In the genomic region with DNA sequence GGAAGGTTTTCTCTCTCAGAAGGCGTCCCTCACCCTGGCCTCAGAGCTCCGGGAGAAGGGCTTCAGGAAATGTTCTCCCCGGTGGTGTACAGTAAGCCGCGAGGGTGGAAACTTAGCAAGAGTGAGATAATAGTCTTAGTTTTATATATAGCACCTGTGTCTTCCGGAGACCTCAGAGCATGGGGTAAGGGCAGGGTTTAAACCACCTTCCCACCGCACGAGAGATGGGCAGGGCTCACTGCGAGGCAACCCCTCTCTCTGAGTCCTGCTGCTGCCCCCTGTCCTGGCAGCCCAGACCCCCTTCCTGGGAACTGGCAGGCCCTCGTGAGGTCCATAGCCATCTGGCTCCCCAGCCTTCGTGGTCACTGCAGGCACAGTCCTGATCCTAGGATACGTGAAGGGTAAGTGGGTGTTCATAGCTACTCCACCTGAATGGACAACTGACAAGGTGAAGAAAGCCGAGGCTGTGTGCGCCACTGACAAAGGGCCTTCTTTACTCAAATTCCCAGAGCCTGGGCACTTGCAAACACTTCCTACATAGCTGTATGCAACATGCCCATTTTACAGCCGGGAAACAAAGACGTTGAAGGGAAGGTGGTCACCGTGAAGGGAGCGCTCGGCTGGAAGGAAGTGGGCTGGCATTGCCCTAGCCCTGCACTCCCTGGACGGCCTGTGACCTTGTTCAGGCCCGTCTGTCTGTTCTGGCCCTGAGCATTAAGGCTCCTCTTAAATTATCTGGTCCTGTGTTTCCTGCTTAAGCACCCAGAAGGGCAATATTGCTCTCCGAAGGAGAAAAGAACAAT, we compare ENCODE assay signal across 8 cellular contexts. TPM values are rescaled to one million over a fixed set of nuclear protein-coding genes. Genes with fewer than 3 reads are reported as not detected.
DNase-seq lines count a peak whose midpoint lies in the region; ATAC-seq and TF ChIP-seq lines count a peak whose summit lies in the region.

No MANE protein-coding gene starts in this region.

- H3K9me3 Mint-ChIP-seq in stimulated activated naive CD8-positive, alpha-beta T cell treated with anti-CD3 and anti-CD28 coated beads, Interleukin-15, Interleukin-2, amounts not matched to agents 100 ng/mL and 50 ng/mL, for 24 hours = peaks cover 7% of the 10 kb centered on the region

- H3K36me3 ChIP-seq in heart left ventricle = peaks cover 0 to 7% (median 0%) of the 10 kb centered on the region in 9 donors

- no peak for TF ChIP-seq POLR2A in heart left ventricle (IDR thresholded peaks at IDR 0.05)

- no peaks in the 10 kb centered on the region for H3K27me3 ChIP-seq in heart left ventricle

- no peak for TF ChIP-seq CTCF in heart left ventricle (IDR thresholded peaks at IDR 0.05)

- DNase-seq in heart left ventricle (no peak), Right ventricle myocardium inferior (ENCODE audit: missing footprints) (no peak), DMS153 treated with DMSO at 0.1 percent for 48 hours (lab: John Stamatoyannopoulos, UW; ENCODE audit: unreplicated experiment) (no peak), occipital lobe (lab: John Stamatoyannopoulos, UW) (no peak), NCI-H2171 (lab: John Stamatoyannopoulos, UW) (no peak)
- DNase-seq in activated gamma-delta T cell treated with anti-CD3 and anti-CD28 coated beads, Interleukin-2, amount 50 U/mL, for 16 hours (ENCODE audit: low read depth) = peak; percentile 46

- peaks cover 100% of the 10 kb centered on the region for H3K4me1 Mint-ChIP-seq in stimulated activated naive CD8-positive, alpha-beta T cell treated with anti-CD3 and anti-CD28 coated beads, Interleukin-15, Interleukin-2, amounts not matched to agents 100 ng/mL and 50 ng/mL, for 24 hours (ENCODE audit: low read depth)

- H3K4me1 ChIP-seq in heart left ventricle = peaks cover 5 to 75% (median 60%) of the 10 kb centered on the region in 12 donors

- ATAC-seq in heart left ventricle (peak in 3 of 4 donors; percentile 7 to 38 (median 29)), Right ventricle myocardium inferior (no peak), HG03159 (IDR thresholded peaks at IDR 0.05; ENCODE audit: unreplicated experiment) (peak; percentile 69)

- peaks cover 37% of the 10 kb centered on the region for H3K36me3 Mint-ChIP-seq in stimulated activated naive CD8-positive, alpha-beta T cell treated with anti-CD3 and anti-CD28 coated beads, Interleukin-15, Interleukin-2, amounts not matched to agents 100 ng/mL and 50 ng/mL, for 24 hours (ENCODE audit: low read depth)

- intact Hi-C loops in heart left ventricle (cut with DNase I) = no loop called here
- intact Hi-C loops in Right ventricle myocardium inferior (cut with DNase I) = no loop called here

- peaks cover 0 to 7% (median 0%) of the 10 kb centered on the region in 12 donors for H3K9me3 ChIP-seq in heart left ventricle

- H3K27me3 Mint-ChIP-seq in stimulated activated naive CD8-positive, alpha-beta T cell treated with anti-CD3 and anti-CD28 coated beads, Interleukin-15, Interleukin-2, amounts not matched to agents 100 ng/mL and 50 ng/mL, for 24 hours = no peaks in the 10 kb centered on the region

- H3K27ac ChIP-seq in heart left ventricle = peak overlapping the region in 10 of 12 donors; percentile 45 to 76 (median 61)

- peak overlapping the region in 1 of 12 donors; percentile 10 for H3K4me3 ChIP-seq in heart left ventricle

- peak overlapping the region; percentile 52 for H3K4me3 Mint-ChIP-seq in stimulated activated naive CD8-positive, alpha-beta T cell treated with anti-CD3 and anti-CD28 coated beads, Interleukin-15, Interleukin-2, amounts not matched to agents 100 ng/mL and 50 ng/mL, for 24 hours

- 52 to 63% (median 58%) methylated on average over 20 to 22 of the region's 22 CpGs for WGBS in heart left ventricle, 4 donors

- peak overlapping the region; percentile 89 for H3K27ac Mint-ChIP-seq in stimulated activated naive CD8-positive, alpha-beta T cell treated with anti-CD3 and anti-CD28 coated beads, Interleukin-15, Interleukin-2, amounts not matched to agents 100 ng/mL and 50 ng/mL, for 24 hours

RNA-seq across cellular contexts. Expression of gene ITPKB, which starts 26.9 kb away (rescaled TPM):
- 10 to 100 TPM; 11.2 to 33.7 (median 17.8) TPM for total RNA-seq in heart left ventricle
- 10 to 100 TPM in 1 of 2 donors, 1 to 10 TPM in 1; 6.2 to 11.9 TPM for polyA plus RNA-seq in heart left ventricle
- 24.8 TPM for total RNA-seq in Right ventricle myocardium inferior
- total RNA-seq in occipital lobe = 3.9 TPM
